Comparison of ENCODE assay signal across 14 cellular contexts in genomic region chr12:13631873-13632272, GRCh38.
"Had no signal": no experiment of that assay in that cellular context is flagged by ENCODE, and none has a peak within 500 bp of the region (broad histone marks: within the 10 kb centered on the region; RNA-seq: fewer than 3 reads in every experiment).

No MANE protein-coding gene starts in this region.

- DNase-seq: colonic mucosa; dermis blood vessel endothelial cell; esophagus squamous epithelium; foreskin keratinocyte; heart left ventricle; mammary epithelial cell; natural killer cell; small intestine; stimulated activated CD4-positive, alpha-beta T cell treated with anti-CD3 and anti-CD28 coated beads, Interleukin-12 subunit alpha, Interleukin-12 subunit beta, amount 100 ng/mL, for 4 hours; stimulated activated naive CD4-positive, alpha-beta T cell; stomach; trophoblast cell had no signal

- H3K36me3 ChIP-seq: colonic mucosa, esophagus squamous epithelium, heart left ventricle, stomach had no signal

- H3K4me1 ChIP-seq: colonic mucosa, esophagus squamous epithelium, foreskin keratinocyte, heart left ventricle, stomach had no signal

- FAIRE-seq: islet of Langerhans, small intestine had no signal

- ATAC-seq: foreskin keratinocyte, heart left ventricle, left lobe of liver, natural killer cell had no signal

- H3K27ac ChIP-seq: colonic mucosa, esophagus squamous epithelium, foreskin keratinocyte, heart left ventricle, stomach had no signal

- H3K4me3 ChIP-seq: colonic mucosa, esophagus squamous epithelium, heart left ventricle, stomach had no signal

- H3K27me3 ChIP-seq: colonic mucosa, esophagus squamous epithelium, foreskin keratinocyte, stomach had no signal

- H3K9me3 ChIP-seq: colonic mucosa, esophagus squamous epithelium, heart left ventricle, stomach had no signal
